14 cellular contexts compared by ENCODE assay signal in the genomic region with DNA sequence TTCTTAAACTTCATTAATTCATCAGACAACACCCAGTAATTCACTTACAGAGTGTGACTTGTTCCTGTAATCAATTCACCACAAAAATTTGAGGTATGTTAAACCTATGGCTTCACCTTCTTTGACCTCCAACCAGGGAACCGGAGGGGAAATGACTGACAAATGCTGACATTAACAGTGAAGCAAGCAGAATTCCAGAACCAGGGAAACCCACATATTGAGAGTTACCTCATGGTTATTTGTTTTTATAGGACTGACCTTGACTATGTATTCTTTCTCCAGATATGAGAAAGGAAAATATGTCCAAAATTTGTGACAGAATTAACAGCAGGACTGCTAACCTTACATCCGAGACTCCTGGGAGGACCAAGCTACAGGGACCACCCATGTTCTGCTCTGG. TPM values are rescaled to one million over a fixed set of nuclear protein-coding genes. Genes with fewer than 3 reads are reported as not detected.
A peak's percentile ranks its signal among the peaks of the same experiment; 100 is the strongest.
DNase-seq lines count a peak whose midpoint lies in the region; ATAC-seq and TF ChIP-seq lines count a peak whose summit lies in the region.
"Had no signal": no experiment of that assay in that cellular context is flagged by ENCODE, and none has a peak within 500 bp of the region (broad histone marks: within the 10 kb centered on the region; RNA-seq: fewer than 3 reads in every experiment).

No MANE protein-coding gene starts in this region.

- DNase-seq in HuH-7.5 (ENCODE audit: low spot score) (peak; percentile 29), mammary epithelial cell (no peak), mesenchymal stem cell (no peak), psoas muscle (no peak), A673 (ENCODE audit: low spot score) (no peak), HPDE6-E6E7 (ENCODE audit: extremely low spot score) (no peak), Calu3 (no peak)
- DNase-seq: DMS79, head of caudate nucleus, mucosa of descending colon, right lobe of liver had no signal

- in situ Hi-C loops in mammary epithelial cell (cut with MboI; ENCODE audit: low sequenced_read_pairs in 2 of 2), result loop anchor here in 1 of 2 donors (10.0 kb wide), 1 partner anchor 77 kb away; no protein-coding TSS in a partner anchor

- no peaks in the 10 kb centered on the region for H3K9me3 Mint-ChIP-seq in Calu3 (ENCODE audit: low read depth, unreplicated experiment)
- H3K9me3 Mint-ChIP-seq: activated naive CD4-positive, alpha-beta T cell treated with anti-CD3 and anti-CD28 coated beads, Interleukin-2, amount 50 U/mL, for 24 hours had no signal

- POLR2A ChIA-PET in A673 (lab: Charles Lee; ENCODE audit: low non-redundant PET), result no interaction called here

- no peak overlapping the region for H3K4ac ChIP-seq in mesenchymal stem cell (ENCODE audit: low read depth in 1 of 2, low read length in 2 of 2)

- no peak overlapping the region for H3K18ac ChIP-seq in mesenchymal stem cell (ENCODE audit: low read depth in 1 of 2, low read length in 2 of 2)

- WGBS in mammary epithelial cell (ENCODE audit: low coverage, missing lambda C conversion rate), result 39% methylated on average over 2 of the region's 2 CpGs
- WGBS in mesenchymal stem cell, result 25% methylated on average over 2 of the region's 2 CpGs
- 81 to 90% (median 83%) methylated on average over 2 of the region's 2 CpGs for WGBS in psoas muscle, 3 donors

- no TSS peak for BruUV-seq in mammary epithelial cell (replicated peaks; lab: Mats Ljungman, UMichigan)
- BruUV-seq in A673 (replicated peaks; lab: Mats Ljungman, UMichigan), result no TSS peak
- no TSS peak for BruUV-seq in Calu3 (replicated peaks; lab: Mats Ljungman, UMichigan)

- H3K9me3 ChIP-seq in mammary epithelial cell (replicated peaks; ENCODE audit: insufficient read depth, low read length), result no peaks in the 10 kb centered on the region
- H3K9me3 ChIP-seq in mesenchymal stem cell (ENCODE audit: control insufficient read depth, low read length), result no peaks in the 10 kb centered on the region
- no peaks in the 10 kb centered on the region for H3K9me3 ChIP-seq in psoas muscle
- no peaks in the 10 kb centered on the region for H3K9me3 ChIP-seq in A673 (ENCODE audit: low read depth, low read length, poor library complexity, severe bottlenecking)
- H3K9me3 ChIP-seq: mucosa of descending colon, right lobe of liver had no signal

- no peak overlapping the region for H3K23ac ChIP-seq in mesenchymal stem cell (ENCODE audit: low read length in 2 of 2)

- peaks cover 13% of the 10 kb centered on the region for H3K36me3 Mint-ChIP-seq in Calu3 (ENCODE audit: insufficient read depth, unreplicated experiment)
- H3K36me3 Mint-ChIP-seq: activated naive CD4-positive, alpha-beta T cell treated with anti-CD3 and anti-CD28 coated beads, Interleukin-2, amount 50 U/mL, for 24 hours had no signal

- dilution Hi-C loops in mammary epithelial cell (cut with HindIII; ENCODE audit: low sequenced_read_pairs), result no loop called here

- H2BK12ac ChIP-seq in mesenchymal stem cell (ENCODE audit: low read length in 2 of 2), result no peak overlapping the region

- H3K79me2 ChIP-seq in ACC112 (ENCODE audit: control insufficient read depth, insufficient read depth, low read length, unreplicated experiment) (peaks cover 37% of the 10 kb centered on the region), mammary epithelial cell (ENCODE audit: insufficient read depth, low read length) (peaks cover 75% of the 10 kb centered on the region)

- H2AFZ ChIP-seq in ACC112 (ENCODE audit: low read length, unreplicated experiment) (no peak overlapping the region), mammary epithelial cell (ENCODE audit: low read depth, low read length) (no peak overlapping the region), mesenchymal stem cell (ENCODE audit: low read depth, low read length) (no peak overlapping the region)

- no peaks in the 10 kb centered on the region for H3K27me3 ChIP-seq in ACC112 (ENCODE audit: insufficient read depth, low read length)
- H3K27me3 ChIP-seq in mammary epithelial cell (ENCODE audit: insufficient read depth, low read length), result no peaks in the 10 kb centered on the region
- H3K27me3 ChIP-seq in mesenchymal stem cell (ENCODE audit: control insufficient read depth in 1 of 2, insufficient read depth in 1 of 2, low read length in 2 of 2), result peaks cover 0 to 13% of the 10 kb centered on the region in 2 experiments
- H3K27me3 ChIP-seq in psoas muscle (ENCODE audit: insufficient read depth in 3 of 3, low read length in 2 of 3), result peaks cover 0 to 11% (median 0%) of the 10 kb centered on the region in 3 donors
- no peaks in the 10 kb centered on the region for H3K27me3 ChIP-seq in A673 (replicated peaks; ENCODE audit: insufficient read depth, low read depth, low read length, poor library complexity)
- H3K27me3 ChIP-seq: right lobe of liver had no signal

- no peak overlapping the region for H2AK5ac ChIP-seq in mesenchymal stem cell (ENCODE audit: low read length, severe bottlenecking)

- H3K27me3 Mint-ChIP-seq in Calu3 (ENCODE audit: unreplicated experiment), result peaks cover 21% of the 10 kb centered on the region

- TF ChIP-seq CTCF in mammary epithelial cell (conservative IDR thresholded peaks at IDR 0.05 in 1 of 2, IDR thresholded peaks at IDR 0.05 in 1 of 2; ENCODE audit: extremely low read depth in 1 of 2, insufficient read depth in 1 of 2, low read depth in 1 of 2, low read length in 2 of 2) (no peak), psoas muscle (IDR thresholded peaks at IDR 0.05) (no peak), A673 (conservative IDR thresholded peaks at IDR 0.05; ENCODE audit: low read depth, low read length) (no peak), Calu3 (IDR thresholded peaks at IDR 0.05; ENCODE audit: unreplicated experiment) (no peak)

- no peak overlapping the region for H2BK120ac ChIP-seq in mesenchymal stem cell (ENCODE audit: low read depth, low read length)

- H3K4me3 ChIP-seq in ACC112 (ENCODE audit: low read depth, low read length) (peak overlapping the region; percentile 55), mammary epithelial cell (replicated peaks in 1 of 3; ENCODE audit: insufficient read depth in 1 of 3, low read depth in 2 of 3, low read length in 3 of 3) (peak overlapping the region; percentile 50 to 85 (median 59)), mesenchymal stem cell (ENCODE audit: insufficient read depth in 1 of 2, low read depth in 1 of 2, low read length in 2 of 2) (peak overlapping the region in 1 of 2 experiments; percentile 28), psoas muscle (no peak overlapping the region), A673 (ENCODE audit: low read depth, low read length, poor library complexity, severe bottlenecking) (no peak overlapping the region)
- H3K4me3 ChIP-seq: mucosa of descending colon, right lobe of liver had no signal

- H2BK5ac ChIP-seq in mesenchymal stem cell (ENCODE audit: low read depth, low read length, poor library complexity, severe bottlenecking), result no peak overlapping the region

- intact Hi-C loops in mammary epithelial cell (cut with micrococcal nuclease), result loop anchor here (5.0 kb wide), 2 partner anchors 54 to 264 kb away; no protein-coding TSS in a partner anchor
- intact Hi-C loops in psoas muscle (cut with DNase I), result no loop called here
- intact Hi-C loops in A673 (cut with micrococcal nuclease; ENCODE audit: unreplicated experiment), result no loop called here
- intact Hi-C loops in Calu3 (cut with micrococcal nuclease; ENCODE audit: unreplicated experiment), result no loop called here

- H3K14ac ChIP-seq in mesenchymal stem cell (ENCODE audit: low read length in 2 of 2), result no peak overlapping the region

- H4K20me1 ChIP-seq in mammary epithelial cell (ENCODE audit: insufficient read depth, low read length), result no peaks in the 10 kb centered on the region

- no peak for ATAC-seq in psoas muscle
- ATAC-seq: mucosa of descending colon, right lobe of liver had no signal

- no peak overlapping the region for H2BK15ac ChIP-seq in mesenchymal stem cell (ENCODE audit: low read depth, poor library complexity, severe bottlenecking)

- H4K8ac ChIP-seq in mesenchymal stem cell (ENCODE audit: low read length), result no peak overlapping the region

- H3K4me1 ChIP-seq in ACC112 (ENCODE audit: control insufficient read depth, insufficient read depth, low read length, unreplicated experiment) (peaks cover 39% of the 10 kb centered on the region), mammary epithelial cell (ENCODE audit: insufficient read depth, low read length) (peaks cover 51% of the 10 kb centered on the region), mesenchymal stem cell (ENCODE audit: control insufficient read depth, insufficient read depth, low read depth, low read length) (peaks cover 12% of the 10 kb centered on the region), psoas muscle (no peaks in the 10 kb centered on the region), A673 (ENCODE audit: insufficient read depth, low read length, poor library complexity, severe bottlenecking) (peaks cover 4% of the 10 kb centered on the region)

- H3K79me1 ChIP-seq in mesenchymal stem cell (replicated peaks; ENCODE audit: low read length, poor library complexity, severe bottlenecking), result peaks cover 2% of the 10 kb centered on the region

- H3K27ac ChIP-seq in ACC112 (ENCODE audit: low read depth, low read length), result no peak overlapping the region
- peak overlapping the region; percentile 33 for H3K27ac ChIP-seq in mammary epithelial cell (ENCODE audit: insufficient read depth, low read depth, low read length)
- peak overlapping the region; percentile 76 for H3K27ac ChIP-seq in mesenchymal stem cell (ENCODE audit: low read length, poor library complexity, severe bottlenecking)
- no peak overlapping the region for H3K27ac ChIP-seq in psoas muscle
- H3K27ac ChIP-seq in A673 (ENCODE audit: low read depth, low read length, poor library complexity, severe bottlenecking), result no peak overlapping the region
- H3K27ac ChIP-seq: right lobe of liver had no signal

- H3K27ac Mint-ChIP-seq in Calu3 (ENCODE audit: unreplicated experiment), result no peak overlapping the region
- H3K27ac Mint-ChIP-seq: activated naive CD4-positive, alpha-beta T cell treated with anti-CD3 and anti-CD28 coated beads, Interleukin-2, amount 50 U/mL, for 24 hours had no signal

- CTCF ChIA-PET in mammary epithelial cell (lab: Charles Lee; ENCODE audit: low non-redundant PET), result no interaction called here
- CTCF ChIA-PET in A673 (lab: Charles Lee), result no interaction called here
- CTCF ChIA-PET in Calu3 (lab: Charles Lee), result no interaction called here

- H3K9ac ChIP-seq in mammary epithelial cell (ENCODE audit: insufficient read depth, low read length), result peak overlapping the region; percentile 45
- no peak overlapping the region for H3K9ac ChIP-seq in mesenchymal stem cell (ENCODE audit: low read length)

- peaks cover 63% of the 10 kb centered on the region for H3K4me1 Mint-ChIP-seq in Calu3 (ENCODE audit: low read depth, unreplicated experiment)

- H3K4me2 ChIP-seq in mammary epithelial cell (ENCODE audit: insufficient read depth, low read depth, low read length) (peak overlapping the region; percentile 85), mesenchymal stem cell (ENCODE audit: low read length, poor library complexity, severe bottlenecking) (peak overlapping the region; percentile 64)

- no peak overlapping the region for H3K4me3 Mint-ChIP-seq in Calu3 (ENCODE audit: low read depth, unreplicated experiment)
- H3K4me3 Mint-ChIP-seq: activated naive CD4-positive, alpha-beta T cell treated with anti-CD3 and anti-CD28 coated beads, Interleukin-2, amount 50 U/mL, for 24 hours had no signal

- H4K91ac ChIP-seq in mesenchymal stem cell (ENCODE audit: low read length), result no peak overlapping the region

- H3K36me3 ChIP-seq in ACC112 (ENCODE audit: insufficient read depth, low read length), result 0 out of 2 replicates have a peak, but pooled peaks cover 3% of the 10 kb centered on the region
- H3K36me3 ChIP-seq in mammary epithelial cell (ENCODE audit: insufficient read depth, low read length), result peaks cover under 1% of the 10 kb centered on the region
- no peaks in the 10 kb centered on the region for H3K36me3 ChIP-seq in mesenchymal stem cell (ENCODE audit: control insufficient read depth in 1 of 2, insufficient read depth in 2 of 2, low read depth in 1 of 2, low read length in 2 of 2)
- no peaks in the 10 kb centered on the region for H3K36me3 ChIP-seq in psoas muscle (ENCODE audit: insufficient read depth in 1 of 2, low read depth in 1 of 2)
- H3K36me3 ChIP-seq in A673 (ENCODE audit: insufficient read depth, low read length, poor library complexity, severe bottlenecking), result no peaks in the 10 kb centered on the region
- H3K36me3 ChIP-seq: right lobe of liver had no signal

RNA-seq across cellular contexts. Expression of a gene that starts 2.7 kb away (rescaled TPM):
- 100 to 1,000 TPM in 1 of 2 donors, 10 to 100 TPM in 1; 71.2 to 181 TPM for total RNA-seq in mammary epithelial cell
- polyA plus RNA-seq in mammary epithelial cell, result 150 TPM
- 188 TPM for polyA minus RNA-seq in mammary epithelial cell
- polyA plus RNA-seq in mesenchymal stem cell (2013, experiment 1 of 2), result 43.0 TPM
- polyA plus RNA-seq in mesenchymal stem cell (2013, experiment 2 of 2), result 45.7 TPM
- 1 to 10 TPM; 1.2 to 3.4 (median 1.3) TPM for total RNA-seq in psoas muscle
- polyA plus RNA-seq in psoas muscle, result under 1 TPM; 0.24 to 0.30 (median 0.29) TPM
- 19.6 and 21.7 TPM in 2 replicates for total RNA-seq in A673 (2021)
- total RNA-seq in Calu3 (2022), result 5.9 and 7.1 TPM in 2 replicates
- total RNA-seq: activated CD8-positive, alpha-beta memory T cell treated with anti-CD3 and anti-CD28 coated beads for 36 hours had no signal

Comparison
In these comparisons a context has a peak if more than half of its experiments do, and no peak if none do; other contexts are left out.
1. H3K27ac ChIP-seq: peak in mammary epithelial cell (single experiment) and mesenchymal stem cell (single experiment); none in ACC112 (single experiment), psoas muscle (single experiment) and A673 (single experiment).
2. H3K4me3 ChIP-seq: peak in ACC112 (single experiment) and mammary epithelial cell (3 of 3); none in psoas muscle (single experiment) and A673 (single experiment).